ENCODE assay signal across 8 cellular contexts in genomic region chr2:12839339-12839738, GRCh38.
"Had no signal": no experiment of that assay in that cellular context is flagged by ENCODE, and none has a peak within 500 bp of the region (broad histone marks: within the 10 kb centered on the region; RNA-seq: fewer than 3 reads in every experiment).

No MANE protein-coding gene starts in this region.

- H2AFZ ChIP-seq: GM23248 had no signal

- H3K36me3 ChIP-seq: HAP-1 had no signal

- H3K4me3 Mint-ChIP-seq: H9, HFFc6 had no signal

- H3K27ac Mint-ChIP-seq: HFFc6 had no signal

- H3K9me3 Mint-ChIP-seq: H9, HFFc6 had no signal

- ATAC-seq: HCT116 had no signal

- H3K4me3 ChIP-seq: GM23248, HAP-1 had no signal

- H3K27ac ChIP-seq: GM23248 had no signal

- DNase-seq: GM23248, GOT3, H7, H9, HCEC 1CT, HFFc6 had no signal

- H3K4me1 ChIP-seq: HAP-1 had no signal
